Comparison of ENCODE assay signal across 26 cellular contexts in genomic region chr14:82510007-82510406, GRCh38.
DNase-seq lines count a peak whose midpoint lies in the region; ATAC-seq, FAIRE-seq and TF ChIP-seq lines count a peak whose summit lies in the region.
"Had no signal": no experiment of that assay in that cellular context is flagged by ENCODE, and none has a peak within 500 bp of the region (broad histone marks: within the 10 kb centered on the region; RNA-seq: fewer than 3 reads in every experiment).

No MANE protein-coding gene starts in this region.

- H4K5ac ChIP-seq in mesendoderm (ENCODE audit: low read length) = no peak overlapping the region

- H3K4ac ChIP-seq in mesendoderm (ENCODE audit: low read depth, low read length) = no peak overlapping the region

- no peaks in the 10 kb centered on the region for H3K36me3 ChIP-seq in HUES64 (ENCODE audit: insufficient read depth, low read length)
- H3K36me3 ChIP-seq in mesendoderm (ENCODE audit: control insufficient read depth, insufficient read depth, low read length) = no peaks in the 10 kb centered on the region
- H3K36me3 ChIP-seq in small intestine (ENCODE audit: control insufficient read depth in 2 of 2, insufficient read depth in 2 of 2, low read length in 2 of 2) = no peaks in the 10 kb centered on the region
- H3K36me3 ChIP-seq: BE2C; BLaER1 treated with 17β-estradiol and CSF1 and Interleukin-3, amounts not matched to agents 10 nM and 100 nM had no signal

- H3K27ac ChIP-seq in HUES64 (ENCODE audit: low read depth, low read length) (peak overlapping the region; percentile 56; the same call in 1 of the 2 replicates), mesendoderm (ENCODE audit: low read depth, low read length) (no peak overlapping the region), small intestine (ENCODE audit: low read depth in 1 of 2, low read length in 1 of 2) (no peak overlapping the region)
- H3K27ac ChIP-seq: A549; BLaER1 treated with 17β-estradiol and CSF1 and Interleukin-3, amounts not matched to agents 10 nM and 100 nM had no signal

- H3K9ac ChIP-seq in HUES64 (ENCODE audit: low read depth, low read length) (no peak overlapping the region), mesendoderm (ENCODE audit: low read length) (no peak overlapping the region)
- H3K9ac ChIP-seq: BLaER1 treated with 17β-estradiol and CSF1 and Interleukin-3, amounts not matched to agents 10 nM and 100 nM had no signal

- H3K27me3 Mint-ChIP-seq in WTC11 (ENCODE audit: low read depth) = no peaks in the 10 kb centered on the region
- H3K27me3 Mint-ChIP-seq: CD4-positive, alpha-beta T cell; CD8-positive, alpha-beta memory T cell had no signal

- no peaks in the 10 kb centered on the region for H3K79me1 ChIP-seq in mesendoderm (ENCODE audit: low read length)

- peak overlapping the region; percentile 49; the same call in 1 of the 2 replicates for H3K27ac Mint-ChIP-seq in WTC11
- H3K27ac Mint-ChIP-seq: CD14-positive monocyte; CD4-positive, alpha-beta T cell; CD8-positive, alpha-beta memory T cell had no signal

- CTCF ChIA-PET in WTC11 (lab: Charles Lee) = no interaction called here

- no peak overlapping the region for H3K4me3 Mint-ChIP-seq in WTC11
- H3K4me3 Mint-ChIP-seq: CD14-positive monocyte; CD4-positive, alpha-beta T cell; CD8-positive, alpha-beta memory T cell; H9 had no signal

- peaks cover 24% of the 10 kb centered on the region for H3K9me3 Mint-ChIP-seq in WTC11

- no peak for FAIRE-seq in small intestine (lab: Jason Lieb, UNC)
- FAIRE-seq: A549, D721Med, GM12878, GM18507 had no signal

- H3K4me1 ChIP-seq in HUES64 (ENCODE audit: insufficient read depth, low read length) (peaks cover 4% of the 10 kb centered on the region; the same call in 1 of the 2 replicates), mesendoderm (ENCODE audit: control insufficient read depth, low read depth, low read length) (no peaks in the 10 kb centered on the region), small intestine (ENCODE audit: control insufficient read depth in 2 of 2, insufficient read depth in 1 of 2, low read depth in 1 of 2, low read length in 1 of 2) (no peaks in the 10 kb centered on the region)
- H3K4me1 ChIP-seq: A549; BE2C; BLaER1 treated with 17β-estradiol and CSF1 and Interleukin-3, amounts not matched to agents 10 nM and 100 nM had no signal

- no peak overlapping the region for H3K56ac ChIP-seq in mesendoderm (ENCODE audit: low read length)

- POLR2A ChIA-PET in WTC11 (lab: Charles Lee) = no interaction called here

- H3K9me3 ChIP-seq in HUES64 (ENCODE audit: insufficient read depth, low read depth, low read length) = peaks cover 2% of the 10 kb centered on the region; the same call in 1 of the 2 replicates
- H3K9me3 ChIP-seq in small intestine (ENCODE audit: control insufficient read depth, low read depth) = no peaks in the 10 kb centered on the region
- H3K9me3 ChIP-seq: A549; BE2C; BLaER1 treated with 17β-estradiol and CSF1 and Interleukin-3, amounts not matched to agents 10 nM and 100 nM had no signal

- H2BK15ac ChIP-seq in mesendoderm (replicated peaks; ENCODE audit: low read depth) = no peak overlapping the region

- no peak overlapping the region for H3K23ac ChIP-seq in mesendoderm (ENCODE audit: low read length)

- WGBS in HUES64 = 86% methylated on average over 5 of the region's 5 CpGs
- no CpG with 5 or more reads among the region's 5 CpGs for WGBS in mesendoderm (ENCODE audit: extremely low coverage, insufficient coverage, low lambda C conversion rate)
- 90% methylated on average over 5 of the region's 5 CpGs for WGBS in small intestine, 3 donors

- H3K18ac ChIP-seq in mesendoderm (ENCODE audit: low read length) = no peak overlapping the region

- no peak overlapping the region for H2BK5ac ChIP-seq in mesendoderm (ENCODE audit: low read length)

- H3K27me3 ChIP-seq in HUES64 (ENCODE audit: insufficient read depth, low read length) = no peaks in the 10 kb centered on the region
- H3K27me3 ChIP-seq in mesendoderm (ENCODE audit: insufficient read depth, low read length, poor library complexity) = no peaks in the 10 kb centered on the region
- H3K27me3 ChIP-seq in small intestine (ENCODE audit: control insufficient read depth in 2 of 2, insufficient read depth in 2 of 2, low read length in 2 of 2) = no peaks in the 10 kb centered on the region
- H3K27me3 ChIP-seq: BE2C; BLaER1 treated with 17β-estradiol and CSF1 and Interleukin-3, amounts not matched to agents 10 nM and 100 nM had no signal

- H3K79me2 ChIP-seq in mesendoderm (ENCODE audit: control insufficient read depth, insufficient read depth, low read length) = no peaks in the 10 kb centered on the region

- H2BK120ac ChIP-seq in mesendoderm (ENCODE audit: low read depth, low read length) = no peak overlapping the region

- DNase-seq in WTC11 (ENCODE audit: low spot score) = no peak
- peak; percentile 60 for DNase-seq in iPS DF 19.7 (ENCODE audit: low read depth, low spot score)
- DNase-seq in mesendoderm = peak; percentile 52
- DNase-seq in GM13976 (ENCODE audit: low spot score) = no peak
- DNase-seq in iPS-NIHi7 (ENCODE audit: extremely low spot score) = no peak
- no peak for DNase-seq in MV-4-11 (lab: John Stamatoyannopoulos, UW)
- DNase-seq in small intestine = no peak
- DNase-seq: 8988T; ACHN; AML-193; BE2C; CD4-positive, alpha-beta T cell; CD8-positive, alpha-beta memory T cell; DMS 273 treated with DMSO at 0.1 percent for 48 hours; DMS79; EL; GDM1; H9 had no signal

- H4K8ac ChIP-seq in mesendoderm (ENCODE audit: low read depth, low read length) = no peak overlapping the region

- no peak overlapping the region for H3K4me2 ChIP-seq in mesendoderm (ENCODE audit: low read length)
- H3K4me2 ChIP-seq: A549; BLaER1 treated with 17β-estradiol and CSF1 and Interleukin-3, amounts not matched to agents 10 nM and 100 nM had no signal

- peaks cover 13% of the 10 kb centered on the region for H3K36me3 Mint-ChIP-seq in WTC11
- H3K36me3 Mint-ChIP-seq: CD14-positive monocyte; CD8-positive, alpha-beta memory T cell had no signal

- no peak overlapping the region for H3K4me3 ChIP-seq in HUES64 (ENCODE audit: low read length)
- H3K4me3 ChIP-seq in mesendoderm (ENCODE audit: low read length) = no peak overlapping the region
- H3K4me3 ChIP-seq in small intestine (ENCODE audit: low read depth in 1 of 2, low read length in 2 of 2) = no peak overlapping the region
- H3K4me3 ChIP-seq: A549; BLaER1 treated with 17β-estradiol and CSF1 and Interleukin-3, amounts not matched to agents 10 nM and 100 nM; GM12878 had no signal

- H2AK5ac ChIP-seq in mesendoderm (ENCODE audit: low read length) = no peak overlapping the region

- H3K4me1 Mint-ChIP-seq in WTC11 = peaks cover 10% of the 10 kb centered on the region
- H3K4me1 Mint-ChIP-seq: CD14-positive monocyte; CD8-positive, alpha-beta memory T cell had no signal

- no peak for TF ChIP-seq CTCF in WTC11 (IDR thresholded peaks at IDR 0.05)
- TF ChIP-seq CTCF in GM13976 (IDR thresholded peaks at IDR 0.05; ENCODE audit: borderline replicate concordance, control extremely low read depth, extremely low read depth, insufficient read depth, missing control alignments) = no peak

- ATAC-seq in WTC11 = peak; percentile 96
- ATAC-seq: A549, GM12878, HCT116 had no signal

- in situ Hi-C loops in GM13976 (cut with MboI; ENCODE audit: low sequenced_read_pairs, unreplicated experiment) = no loop called here

TF ChIP-seq in WTC11, 78 proteins besides CTCF, POLR2A, EP300 and RAD21:
- TF ChIP-seq JAZF1 (CRISPR knock-in tag; IDR thresholded peaks at IDR 0.05) = no peak
- TF ChIP-seq ZNF263 (CRISPR knock-in tag; IDR thresholded peaks at IDR 0.05; ENCODE audit: low read depth) = no peak
- no peak for TF ChIP-seq GRHL2 (CRISPR knock-in tag; IDR thresholded peaks at IDR 0.05; ENCODE audit: insufficient replicate concordance, severe bottlenecking)
- no peak for TF ChIP-seq IRF2 (CRISPR knock-in tag; IDR thresholded peaks at IDR 0.05; ENCODE audit: borderline replicate concordance, low read depth)
- no peak for TF ChIP-seq ZMAT4 (CRISPR knock-in tag; IDR thresholded peaks at IDR 0.05)
- no peak for TF ChIP-seq KAT7 (CRISPR knock-in tag; IDR thresholded peaks at IDR 0.05; ENCODE audit: borderline replicate concordance)
- TF ChIP-seq GABPB1 (CRISPR knock-in tag; IDR thresholded peaks at IDR 0.05) = no peak
- TF ChIP-seq GTF2I (CRISPR knock-in tag; conservative IDR thresholded peaks at IDR 0.05) = no peak
- TF ChIP-seq, protein P1, sequence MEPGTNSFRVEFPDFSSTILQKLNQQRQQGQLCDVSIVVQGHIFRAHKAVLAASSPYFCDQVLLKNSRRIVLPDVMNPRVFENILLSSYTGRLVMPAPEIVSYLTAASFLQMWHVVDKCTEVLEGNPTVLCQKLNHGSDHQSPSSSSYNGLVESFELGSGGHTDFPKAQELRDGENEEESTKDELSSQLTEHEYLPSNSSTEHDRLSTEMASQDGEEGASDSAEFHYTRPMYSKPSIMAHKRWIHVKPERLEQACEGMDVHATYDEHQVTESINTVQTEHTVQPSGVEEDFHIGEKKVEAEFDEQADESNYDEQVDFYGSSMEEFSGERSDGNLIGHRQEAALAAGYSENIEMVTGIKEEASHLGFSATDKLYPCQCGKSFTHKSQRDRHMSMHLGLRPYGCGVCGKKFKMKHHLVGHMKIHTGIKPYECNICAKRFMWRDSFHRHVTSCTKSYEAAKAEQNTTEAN (CRISPR knock-in tag; IDR thresholded peaks at IDR 0.05) = no peak
- no peak for TF ChIP-seq CREB1 (CRISPR knock-in tag; IDR thresholded peaks at IDR 0.05)
- TF ChIP-seq, protein P2, sequence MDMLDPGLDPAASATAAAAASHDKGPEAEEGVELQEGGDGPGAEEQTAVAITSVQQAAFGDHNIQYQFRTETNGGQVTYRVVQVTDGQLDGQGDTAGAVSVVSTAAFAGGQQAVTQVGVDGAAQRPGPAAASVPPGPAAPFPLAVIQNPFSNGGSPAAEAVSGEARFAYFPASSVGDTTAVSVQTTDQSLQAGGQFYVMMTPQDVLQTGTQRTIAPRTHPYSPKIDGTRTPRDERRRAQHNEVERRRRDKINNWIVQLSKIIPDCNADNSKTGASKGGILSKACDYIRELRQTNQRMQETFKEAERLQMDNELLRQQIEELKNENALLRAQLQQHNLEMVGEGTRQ (CRISPR knock-in tag; IDR thresholded peaks at IDR 0.05) = no peak
- TF ChIP-seq SP1 (CRISPR knock-in tag; conservative IDR thresholded peaks at IDR 0.05) = no peak
TF ChIP-seq in WTC11: peak in this region for 0.

Comparison
In these comparisons a context has a peak if more than half of its experiments do, and no peak if none do; other contexts are left out.
1. DNase-seq: peak in iPS DF 19.7 (single experiment) and mesendoderm (single experiment); none in WTC11 (single experiment), GM13976 (single experiment), iPS-NIHi7 (single experiment), MV-4-11 (single experiment) and small intestine (single experiment).